8 cellular contexts compared by ENCODE assay signal in the genomic region with DNA sequence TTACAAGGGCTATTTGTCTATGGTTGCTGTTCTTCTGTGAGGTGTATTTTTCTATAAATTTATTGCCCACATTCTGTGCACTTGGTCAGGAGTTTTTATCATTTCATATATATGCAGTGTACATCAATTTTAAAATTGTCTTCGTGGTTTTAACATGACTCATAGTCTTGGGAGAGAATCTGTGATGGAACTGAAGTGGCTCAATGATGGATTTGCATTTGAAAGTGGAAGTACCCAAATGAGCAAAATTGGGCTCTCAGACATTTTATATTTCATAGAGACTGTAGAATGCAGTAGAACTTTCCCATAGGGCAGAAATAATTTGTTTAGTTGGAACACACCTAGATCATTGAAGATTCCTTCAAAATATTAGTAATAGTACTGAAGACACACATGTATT. TPM values are rescaled to one million over a fixed set of nuclear protein-coding genes. Genes with fewer than 3 reads are reported as not detected.
DNase-seq lines count a peak whose midpoint lies in the region; ATAC-seq lines count a peak whose summit lies in the region.

No MANE protein-coding gene starts in this region.

- H3K27me3 ChIP-seq in mesendoderm (ENCODE audit: insufficient read depth, low read length, poor library complexity) = no peaks in the 10 kb centered on the region

- no peak overlapping the region for H2BK5ac ChIP-seq in mesendoderm (ENCODE audit: low read length)

- H3K56ac ChIP-seq in mesendoderm (ENCODE audit: low read length) = no peak overlapping the region

- H3K36me3 ChIP-seq in mesendoderm (ENCODE audit: control insufficient read depth, insufficient read depth, low read length) = no peaks in the 10 kb centered on the region

- H3K4me2 ChIP-seq in mesendoderm (ENCODE audit: low read length) = no peak overlapping the region

- no peak for DNase-seq in activated CD4-positive, CD25-positive, alpha-beta regulatory T cell (lab: John Stamatoyannopoulos, UW)
- DNase-seq in SK-MEL-5 (ENCODE audit: low read depth, low spot score) (peak; percentile 28), naive B cell (peak; percentile 4), mesendoderm (no peak), globus pallidus (ENCODE audit: low spot score) (no peak), cerebellar nuclear complex (lab: John Stamatoyannopoulos, UW) (no peak)

- no peak overlapping the region for H3K4me3 ChIP-seq in mesendoderm (ENCODE audit: low read length)

- no peak overlapping the region for H3K9ac ChIP-seq in mesendoderm (ENCODE audit: low read length)

- peaks cover 0 to 10% of the 10 kb centered on the region in 2 donors for H3K36me3 Mint-ChIP-seq in naive B cell

- peak; percentile 30 to 34 for ATAC-seq in activated CD4-positive, CD25-positive, alpha-beta regulatory T cell treated with anti-CD3 and anti-CD28 coated beads, Interleukin-2, amount 50 U/mL, for 24 hours
- peak; percentile 46 for ATAC-seq in HG03060 (IDR thresholded peaks at IDR 0.05; ENCODE audit: low read depth, unreplicated experiment)
- no peak for ATAC-seq in naive B cell (ENCODE audit: low read depth in 2 of 2)

- no peak overlapping the region for H3K18ac ChIP-seq in mesendoderm (ENCODE audit: low read length)

- H3K4me1 Mint-ChIP-seq in naive B cell = peaks cover 23 to 42% (median 28%) of the 10 kb centered on the region in 3 donors

- no peak overlapping the region for H2BK120ac ChIP-seq in mesendoderm (ENCODE audit: low read depth, low read length)

- H2AK5ac ChIP-seq in mesendoderm (ENCODE audit: low read length) = no peak overlapping the region

- peak overlapping the region in 6 of 8 donors; percentile 19 to 76 (median 54) for H3K4me3 Mint-ChIP-seq in naive B cell

- no peak overlapping the region for H3K23ac ChIP-seq in mesendoderm (ENCODE audit: low read length)

- H3K27ac Mint-ChIP-seq in naive B cell = peak overlapping the region in 4 of 6 donors; percentile 0 to 41 (median 24)

- no peak overlapping the region for H2BK15ac ChIP-seq in mesendoderm (replicated peaks; ENCODE audit: low read depth)

- in situ Hi-C loops in SK-MEL-5 (cut with HindIII; ENCODE audit: low pct_unique_long_range_greater_than_20kb, low sequenced_read_pairs) = no loop called here

- H3K79me2 ChIP-seq in mesendoderm (ENCODE audit: control insufficient read depth, insufficient read depth, low read length) = peaks cover 15% of the 10 kb centered on the region

- H4K5ac ChIP-seq in mesendoderm (ENCODE audit: low read length) = no peak overlapping the region

- WGBS in mesendoderm (ENCODE audit: extremely low coverage, insufficient coverage, low lambda C conversion rate) = no CpG with 5 or more reads among the region's 1 CpG

- H3K27ac ChIP-seq in mesendoderm (ENCODE audit: low read depth, low read length) = no peak overlapping the region

- H3K79me1 ChIP-seq in mesendoderm (ENCODE audit: low read length) = peaks cover 5% of the 10 kb centered on the region

- H3K27me3 Mint-ChIP-seq in naive B cell = no peaks in the 10 kb centered on the region

- peaks cover 2% of the 10 kb centered on the region for H3K4me1 ChIP-seq in mesendoderm (ENCODE audit: control insufficient read depth, low read depth, low read length)

- no peak overlapping the region for H3K4ac ChIP-seq in mesendoderm (ENCODE audit: low read depth, low read length)

- no peaks in the 10 kb centered on the region for H3K9me3 Mint-ChIP-seq in naive B cell

- no peak overlapping the region for H4K8ac ChIP-seq in mesendoderm (ENCODE audit: low read depth, low read length)

RNA-seq across cellular contexts. Expression of gene SCFD1, which starts 1.9 kb away (rescaled TPM):
- total RNA-seq in SK-MEL-5 (2014; rRNA removed; shearing (Covaris generic)) = 76.5 and 81.1 TPM in 2 replicates
- 32.6 and 32.9 TPM in 2 replicates for polyA plus RNA-seq in SK-MEL-5 (2015; cell fraction: cytosol; rRNA removed)
- polyA plus RNA-seq in SK-MEL-5 (2015; cell fraction: nucleus; rRNA removed) = 41.9 and 65.8 TPM in 2 replicates
- 10 to 100 TPM; 55.0 to 78.4 (median 66.6) TPM for polyA plus RNA-seq in naive B cell (ENCODE audit: low read depth in 6 of 6)
- polyA plus RNA-seq in mesendoderm (2013, experiment 1 of 2) = 99.3 TPM
- 96.9 TPM for polyA plus RNA-seq in mesendoderm (2013, experiment 2 of 2)

Comparison
In these comparisons a context has a peak if more than half of its experiments do, and no peak if none do; other contexts are left out.
1. ATAC-seq: peak in activated CD4-positive, CD25-positive, alpha-beta regulatory T cell treated with anti-CD3 and anti-CD28 coated beads, Interleukin-2, amount 50 U/mL, for 24 hours (2 of 2) and HG03060 (single experiment); none in naive B cell (0 of 2).
2. DNase-seq: peak in SK-MEL-5 (single experiment) and naive B cell (single experiment); none in activated CD4-positive, CD25-positive, alpha-beta regulatory T cell (0 of 4), mesendoderm (single experiment), globus pallidus (single experiment) and cerebellar nuclear complex (0 of 2).